1 cellular context compared by ENCODE assay signal in genomic region chr15:101439285-101439919, GRCh38.
A peak's percentile ranks its signal among the peaks of the same experiment; 100 is the strongest.
TF ChIP-seq lines count a peak whose summit lies in the region.

No MANE protein-coding gene starts in this region.

TF ChIP-seq in HepG2, 621 proteins besides CTCF, POLR2A, EP300 and RAD21 (continued from another document):
- TF ChIP-seq ZMYM2 (CRISPR knock-in tag; IDR thresholded peaks at IDR 0.05) = peak; percentile 48; the same call in 1 of the 2 replicates
